1 cellular context compared by ENCODE assay signal in the genomic region with DNA sequence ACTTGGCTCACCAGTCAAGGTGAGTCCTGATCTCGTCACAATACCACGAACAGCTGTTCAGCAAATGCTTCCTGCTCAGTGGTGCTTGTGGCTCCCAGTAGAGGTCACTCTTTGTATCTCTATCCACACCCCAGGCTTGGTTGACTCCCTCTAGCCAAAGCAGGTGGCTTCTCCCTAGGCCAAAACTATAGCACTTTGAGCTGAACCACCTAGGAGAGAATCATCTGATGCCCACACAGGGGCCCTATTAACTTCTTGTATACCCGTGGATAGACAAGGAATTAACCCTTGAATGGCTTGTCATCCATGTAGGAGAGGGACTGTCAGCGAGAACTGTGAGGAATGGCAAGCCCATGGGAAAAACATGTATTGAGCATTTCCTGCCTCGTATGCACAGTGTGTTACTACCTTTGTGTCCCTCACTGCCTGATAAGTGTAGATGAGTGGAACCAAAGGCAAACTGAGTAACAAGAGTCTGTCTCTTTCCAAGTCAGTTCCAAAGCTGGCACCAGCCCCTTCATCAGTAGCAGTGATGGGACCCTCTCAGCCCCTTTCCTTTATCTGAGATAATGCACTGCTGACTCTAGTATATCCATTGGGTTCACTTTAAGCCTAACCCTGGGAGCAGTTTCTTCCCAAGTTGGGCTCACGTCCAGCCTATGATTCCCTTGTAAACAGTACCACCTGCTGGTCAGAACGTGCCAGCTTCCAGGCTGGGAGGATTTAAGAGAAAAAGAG.
A peak's percentile ranks its signal among the peaks of the same experiment; 100 is the strongest.
TF ChIP-seq lines count a peak whose summit lies in the region.

No MANE protein-coding gene starts in this region.

TF ChIP-seq in GM12878, 131 proteins besides CTCF, POLR2A, EP300 and RAD21 (continued from another document and continues in another):
- TF ChIP-seq, protein P1, sequence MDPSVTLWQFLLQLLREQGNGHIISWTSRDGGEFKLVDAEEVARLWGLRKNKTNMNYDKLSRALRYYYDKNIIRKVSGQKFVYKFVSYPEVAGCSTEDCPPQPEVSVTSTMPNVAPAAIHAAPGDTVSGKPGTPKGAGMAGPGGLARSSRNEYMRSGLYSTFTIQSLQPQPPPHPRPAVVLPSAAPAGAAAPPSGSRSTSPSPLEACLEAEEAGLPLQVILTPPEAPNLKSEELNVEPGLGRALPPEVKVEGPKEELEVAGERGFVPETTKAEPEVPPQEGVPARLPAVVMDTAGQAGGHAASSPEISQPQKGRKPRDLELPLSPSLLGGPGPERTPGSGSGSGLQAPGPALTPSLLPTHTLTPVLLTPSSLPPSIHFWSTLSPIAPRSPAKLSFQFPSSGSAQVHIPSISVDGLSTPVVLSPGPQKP (IDR thresholded peaks at IDR 0.05; ENCODE audit: low read depth, low read length), result no peak
- TF ChIP-seq ATF7 (IDR thresholded peaks at IDR 0.05; ENCODE audit: low read depth) (no peak), SMC3 (IDR thresholded peaks at IDR 0.05; ENCODE audit: borderline replicate concordance, low read length) (peak; percentile 78), ZNF24 (IDR thresholded peaks at IDR 0.05) (no peak), SMAD1 (IDR thresholded peaks at IDR 0.05; ENCODE audit: low read depth, partially characterized antibody) (no peak), MEF2B (IDR thresholded peaks at IDR 0.05; ENCODE audit: partially characterized antibody, poor library complexity, severe bottlenecking) (peak; percentile 9), CREM (IDR thresholded peaks at IDR 0.05; ENCODE audit: low read depth) (0 out of 2 replicates have a peak, but pooled peaks have one; percentile 38), POLR2AphosphoS5 (IDR thresholded peaks at IDR 0.05; ENCODE audit: low read length) (no peak), SUZ12 (IDR thresholded peaks at IDR 0.05; ENCODE audit: unreplicated experiment) (no peak), KDM1A (IDR thresholded peaks at IDR 0.05; ENCODE audit: borderline replicate concordance) (no peak), TCF3 (IDR thresholded peaks at IDR 0.05; ENCODE audit: borderline replicate concordance, insufficient read depth, low read depth, low read length) (peak; percentile 71; the same call in 1 of the 2 replicates), WRNIP1 (IDR thresholded peaks at IDR 0.05; ENCODE audit: borderline replicate concordance, low read depth, low read length) (0 out of 2 replicates have a peak, but pooled peaks have one; percentile 57), ZNF217 (IDR thresholded peaks at IDR 0.05) (no peak), SMARCA5 (IDR thresholded peaks at IDR 0.05) (no peak), DPF2 (IDR thresholded peaks at IDR 0.05) (no peak), RUNX3 (IDR thresholded peaks at IDR 0.05; ENCODE audit: low read length) (peak; percentile 83), NFYA (IDR thresholded peaks at IDR 0.05; ENCODE audit: borderline replicate concordance, low read depth, low read length) (no peak), POU2F2 (IDR thresholded peaks at IDR 0.05; ENCODE audit: borderline replicate concordance, low read depth, low read length) (no peak), IRF4 (IDR thresholded peaks at IDR 0.05; ENCODE audit: low read depth, low read length) (no peak), CREB1 (IDR thresholded peaks at IDR 0.05; ENCODE audit: low read depth) (peak; percentile 42; the same call in 1 of the 2 replicates), RELA (IDR thresholded peaks at IDR 0.05; ENCODE audit: borderline replicate concordance, partially characterized antibody) (no peak), RFX5 (IDR thresholded peaks at IDR 0.05; ENCODE audit: low read depth, low read length) (no peak), ASH2L (IDR thresholded peaks at IDR 0.05; ENCODE audit: borderline replicate concordance, low read depth) (no peak), SIN3A (IDR thresholded peaks at IDR 0.05; ENCODE audit: low read depth, low read length) (no peak)
- TF ChIP-seq, protein P2, sequence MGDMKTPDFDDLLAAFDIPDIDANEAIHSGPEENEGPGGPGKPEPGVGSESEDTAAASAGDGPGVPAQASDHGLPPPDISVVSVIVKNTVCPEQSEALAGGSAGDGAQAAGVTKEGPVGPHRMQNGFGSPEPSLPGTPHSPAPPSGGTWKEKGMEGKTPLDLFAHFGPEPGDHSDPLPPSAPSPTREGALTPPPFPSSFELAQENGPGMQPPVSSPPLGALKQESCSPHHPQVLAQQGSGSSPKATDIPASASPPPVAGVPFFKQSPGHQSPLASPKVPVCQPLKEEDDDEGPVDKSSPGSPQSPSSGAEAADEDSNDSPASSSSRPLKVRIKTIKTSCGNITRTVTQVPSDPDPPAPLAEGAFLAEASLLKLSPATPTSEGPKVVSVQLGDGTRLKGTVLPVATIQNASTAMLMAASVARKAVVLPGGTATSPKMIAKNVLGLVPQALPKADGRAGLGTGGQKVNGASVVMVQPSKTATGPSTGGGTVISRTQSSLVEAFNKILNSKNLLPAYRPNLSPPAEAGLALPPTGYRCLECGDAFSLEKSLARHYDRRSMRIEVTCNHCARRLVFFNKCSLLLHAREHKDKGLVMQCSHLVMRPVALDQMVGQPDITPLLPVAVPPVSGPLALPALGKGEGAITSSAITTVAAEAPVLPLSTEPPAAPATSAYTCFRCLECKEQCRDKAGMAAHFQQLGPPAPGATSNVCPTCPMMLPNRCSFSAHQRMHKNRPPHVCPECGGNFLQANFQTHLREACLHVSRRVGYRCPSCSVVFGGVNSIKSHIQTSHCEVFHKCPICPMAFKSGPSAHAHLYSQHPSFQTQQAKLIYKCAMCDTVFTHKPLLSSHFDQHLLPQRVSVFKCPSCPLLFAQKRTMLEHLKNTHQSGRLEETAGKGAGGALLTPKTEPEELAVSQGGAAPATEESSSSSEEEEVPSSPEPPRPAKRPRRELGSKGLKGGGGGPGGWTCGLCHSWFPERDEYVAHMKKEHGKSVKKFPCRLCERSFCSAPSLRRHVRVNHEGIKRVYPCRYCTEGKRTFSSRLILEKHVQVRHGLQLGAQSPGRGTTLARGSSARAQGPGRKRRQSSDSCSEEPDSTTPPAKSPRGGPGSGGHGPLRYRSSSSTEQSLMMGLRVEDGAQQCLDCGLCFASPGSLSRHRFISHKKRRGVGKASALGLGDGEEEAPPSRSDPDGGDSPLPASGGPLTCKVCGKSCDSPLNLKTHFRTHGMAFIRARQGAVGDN (IDR thresholded peaks at IDR 0.05), result no peak
- TF ChIP-seq, protein P3, sequence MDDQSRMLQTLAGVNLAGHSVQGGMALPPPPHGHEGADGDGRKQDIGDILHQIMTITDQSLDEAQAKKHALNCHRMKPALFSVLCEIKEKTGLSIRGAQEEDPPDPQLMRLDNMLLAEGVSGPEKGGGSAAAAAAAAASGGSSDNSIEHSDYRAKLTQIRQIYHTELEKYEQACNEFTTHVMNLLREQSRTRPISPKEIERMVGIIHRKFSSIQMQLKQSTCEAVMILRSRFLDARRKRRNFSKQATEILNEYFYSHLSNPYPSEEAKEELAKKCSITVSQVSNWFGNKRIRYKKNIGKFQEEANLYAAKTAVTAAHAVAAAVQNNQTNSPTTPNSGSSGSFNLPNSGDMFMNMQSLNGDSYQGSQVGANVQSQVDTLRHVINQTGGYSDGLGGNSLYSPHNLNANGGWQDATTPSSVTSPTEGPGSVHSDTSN (IDR thresholded peaks at IDR 0.05; ENCODE audit: insufficient replicate concordance, low read depth, low read length), result peak; percentile 44
- TF ChIP-seq, protein P4, sequence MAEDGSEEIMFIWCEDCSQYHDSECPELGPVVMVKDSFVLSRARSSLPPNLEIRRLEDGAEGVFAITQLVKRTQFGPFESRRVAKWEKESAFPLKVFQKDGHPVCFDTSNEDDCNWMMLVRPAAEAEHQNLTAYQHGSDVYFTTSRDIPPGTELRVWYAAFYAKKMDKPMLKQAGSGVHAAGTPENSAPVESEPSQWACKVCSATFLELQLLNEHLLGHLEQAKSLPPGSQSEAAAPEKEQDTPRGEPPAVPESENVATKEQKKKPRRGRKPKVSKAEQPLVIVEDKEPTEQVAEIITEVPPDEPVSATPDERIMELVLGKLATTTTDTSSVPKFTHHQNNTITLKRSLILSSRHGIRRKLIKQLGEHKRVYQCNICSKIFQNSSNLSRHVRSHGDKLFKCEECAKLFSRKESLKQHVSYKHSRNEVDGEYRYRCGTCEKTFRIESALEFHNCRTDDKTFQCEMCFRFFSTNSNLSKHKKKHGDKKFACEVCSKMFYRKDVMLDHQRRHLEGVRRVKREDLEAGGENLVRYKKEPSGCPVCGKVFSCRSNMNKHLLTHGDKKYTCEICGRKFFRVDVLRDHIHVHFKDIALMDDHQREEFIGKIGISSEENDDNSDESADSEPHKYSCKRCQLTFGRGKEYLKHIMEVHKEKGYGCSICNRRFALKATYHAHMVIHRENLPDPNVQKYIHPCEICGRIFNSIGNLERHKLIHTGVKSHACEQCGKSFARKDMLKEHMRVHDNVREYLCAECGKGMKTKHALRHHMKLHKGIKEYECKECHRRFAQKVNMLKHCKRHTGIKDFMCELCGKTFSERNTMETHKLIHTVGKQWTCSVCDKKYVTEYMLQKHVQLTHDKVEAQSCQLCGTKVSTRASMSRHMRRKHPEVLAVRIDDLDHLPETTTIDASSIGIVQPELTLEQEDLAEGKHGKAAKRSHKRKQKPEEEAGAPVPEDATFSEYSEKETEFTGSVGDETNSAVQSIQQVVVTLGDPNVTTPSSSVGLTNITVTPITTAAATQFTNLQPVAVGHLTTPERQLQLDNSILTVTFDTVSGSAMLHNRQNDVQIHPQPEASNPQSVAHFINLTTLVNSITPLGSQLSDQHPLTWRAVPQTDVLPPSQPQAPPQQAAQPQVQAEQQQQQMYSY (CRISPR knock-in tag; IDR thresholded peaks at IDR 0.05), result no peak
- TF ChIP-seq, protein P5, sequence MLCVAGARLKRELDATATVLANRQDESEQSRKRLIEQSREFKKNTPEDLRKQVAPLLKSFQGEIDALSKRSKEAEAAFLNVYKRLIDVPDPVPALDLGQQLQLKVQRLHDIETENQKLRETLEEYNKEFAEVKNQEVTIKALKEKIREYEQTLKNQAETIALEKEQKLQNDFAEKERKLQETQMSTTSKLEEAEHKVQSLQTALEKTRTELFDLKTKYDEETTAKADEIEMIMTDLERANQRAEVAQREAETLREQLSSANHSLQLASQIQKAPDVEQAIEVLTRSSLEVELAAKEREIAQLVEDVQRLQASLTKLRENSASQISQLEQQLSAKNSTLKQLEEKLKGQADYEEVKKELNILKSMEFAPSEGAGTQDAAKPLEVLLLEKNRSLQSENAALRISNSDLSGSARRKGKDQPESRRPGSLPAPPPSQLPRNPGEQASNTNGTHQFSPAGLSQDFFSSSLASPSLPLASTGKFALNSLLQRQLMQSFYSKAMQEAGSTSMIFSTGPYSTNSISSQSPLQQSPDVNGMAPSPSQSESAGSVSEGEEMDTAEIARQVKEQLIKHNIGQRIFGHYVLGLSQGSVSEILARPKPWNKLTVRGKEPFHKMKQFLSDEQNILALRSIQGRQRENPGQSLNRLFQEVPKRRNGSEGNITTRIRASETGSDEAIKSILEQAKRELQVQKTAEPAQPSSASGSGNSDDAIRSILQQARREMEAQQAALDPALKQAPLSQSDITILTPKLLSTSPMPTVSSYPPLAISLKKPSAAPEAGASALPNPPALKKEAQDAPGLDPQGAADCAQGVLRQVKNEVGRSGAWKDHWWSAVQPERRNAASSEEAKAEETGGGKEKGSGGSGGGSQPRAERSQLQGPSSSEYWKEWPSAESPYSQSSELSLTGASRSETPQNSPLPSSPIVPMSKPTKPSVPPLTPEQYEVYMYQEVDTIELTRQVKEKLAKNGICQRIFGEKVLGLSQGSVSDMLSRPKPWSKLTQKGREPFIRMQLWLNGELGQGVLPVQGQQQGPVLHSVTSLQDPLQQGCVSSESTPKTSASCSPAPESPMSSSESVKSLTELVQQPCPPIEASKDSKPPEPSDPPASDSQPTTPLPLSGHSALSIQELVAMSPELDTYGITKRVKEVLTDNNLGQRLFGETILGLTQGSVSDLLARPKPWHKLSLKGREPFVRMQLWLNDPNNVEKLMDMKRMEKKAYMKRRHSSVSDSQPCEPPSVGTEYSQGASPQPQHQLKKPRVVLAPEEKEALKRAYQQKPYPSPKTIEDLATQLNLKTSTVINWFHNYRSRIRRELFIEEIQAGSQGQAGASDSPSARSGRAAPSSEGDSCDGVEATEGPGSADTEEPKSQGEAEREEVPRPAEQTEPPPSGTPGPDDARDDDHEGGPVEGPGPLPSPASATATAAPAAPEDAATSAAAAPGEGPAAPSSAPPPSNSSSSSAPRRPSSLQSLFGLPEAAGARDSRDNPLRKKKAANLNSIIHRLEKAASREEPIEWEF (IDR thresholded peaks at IDR 0.05; ENCODE audit: insufficient replicate concordance, low read depth, low read length), result no peak
- TF ChIP-seq, protein P6, sequence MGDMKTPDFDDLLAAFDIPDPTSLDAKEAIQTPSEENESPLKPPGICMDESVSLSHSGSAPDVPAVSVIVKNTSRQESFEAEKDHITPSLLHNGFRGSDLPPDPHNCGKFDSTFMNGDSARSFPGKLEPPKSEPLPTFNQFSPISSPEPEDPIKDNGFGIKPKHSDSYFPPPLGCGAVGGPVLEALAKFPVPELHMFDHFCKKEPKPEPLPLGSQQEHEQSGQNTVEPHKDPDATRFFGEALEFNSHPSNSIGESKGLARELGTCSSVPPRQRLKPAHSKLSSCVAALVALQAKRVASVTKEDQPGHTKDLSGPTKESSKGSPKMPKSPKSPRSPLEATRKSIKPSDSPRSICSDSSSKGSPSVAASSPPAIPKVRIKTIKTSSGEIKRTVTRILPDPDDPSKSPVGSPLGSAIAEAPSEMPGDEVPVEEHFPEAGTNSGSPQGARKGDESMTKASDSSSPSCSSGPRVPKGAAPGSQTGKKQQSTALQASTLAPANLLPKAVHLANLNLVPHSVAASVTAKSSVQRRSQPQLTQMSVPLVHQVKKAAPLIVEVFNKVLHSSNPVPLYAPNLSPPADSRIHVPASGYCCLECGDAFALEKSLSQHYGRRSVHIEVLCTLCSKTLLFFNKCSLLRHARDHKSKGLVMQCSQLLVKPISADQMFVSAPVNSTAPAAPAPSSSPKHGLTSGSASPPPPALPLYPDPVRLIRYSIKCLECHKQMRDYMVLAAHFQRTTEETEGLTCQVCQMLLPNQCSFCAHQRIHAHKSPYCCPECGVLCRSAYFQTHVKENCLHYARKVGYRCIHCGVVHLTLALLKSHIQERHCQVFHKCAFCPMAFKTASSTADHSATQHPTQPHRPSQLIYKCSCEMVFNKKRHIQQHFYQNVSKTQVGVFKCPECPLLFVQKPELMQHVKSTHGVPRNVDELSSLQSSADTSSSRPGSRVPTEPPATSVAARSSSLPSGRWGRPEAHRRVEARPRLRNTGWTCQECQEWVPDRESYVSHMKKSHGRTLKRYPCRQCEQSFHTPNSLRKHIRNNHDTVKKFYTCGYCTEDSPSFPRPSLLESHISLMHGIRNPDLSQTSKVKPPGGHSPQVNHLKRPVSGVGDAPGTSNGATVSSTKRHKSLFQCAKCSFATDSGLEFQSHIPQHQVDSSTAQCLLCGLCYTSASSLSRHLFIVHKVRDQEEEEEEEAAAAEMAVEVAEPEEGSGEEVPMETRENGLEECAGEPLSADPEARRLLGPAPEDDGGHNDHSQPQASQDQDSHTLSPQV (IDR thresholded peaks at IDR 0.05), result no peak
- TF ChIP-seq, protein P7, sequence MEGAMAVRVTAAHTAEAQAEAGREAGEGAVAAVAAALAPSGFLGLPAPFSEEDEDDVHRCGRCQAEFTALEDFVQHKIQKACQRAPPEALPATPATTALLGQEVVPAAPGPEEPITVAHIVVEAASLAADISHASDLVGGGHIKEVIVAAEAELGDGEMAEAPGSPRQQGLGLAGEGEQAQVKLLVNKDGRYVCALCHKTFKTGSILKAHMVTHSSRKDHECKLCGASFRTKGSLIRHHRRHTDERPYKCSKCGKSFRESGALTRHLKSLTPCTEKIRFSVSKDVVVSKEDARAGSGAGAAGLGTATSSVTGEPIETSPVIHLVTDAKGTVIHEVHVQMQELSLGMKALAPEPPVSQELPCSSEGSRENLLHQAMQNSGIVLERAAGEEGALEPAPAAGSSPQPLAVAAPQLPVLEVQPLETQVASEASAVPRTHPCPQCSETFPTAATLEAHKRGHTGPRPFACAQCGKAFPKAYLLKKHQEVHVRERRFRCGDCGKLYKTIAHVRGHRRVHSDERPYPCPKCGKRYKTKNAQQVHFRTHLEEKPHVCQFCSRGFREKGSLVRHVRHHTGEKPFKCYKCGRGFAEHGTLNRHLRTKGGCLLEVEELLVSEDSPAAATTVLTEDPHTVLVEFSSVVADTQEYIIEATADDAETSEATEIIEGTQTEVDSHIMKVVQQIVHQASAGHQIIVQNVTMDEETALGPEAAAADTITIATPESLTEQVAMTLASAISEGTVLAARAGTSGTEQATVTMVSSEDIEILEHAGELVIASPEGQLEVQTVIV (IDR thresholded peaks at IDR 0.05; ENCODE audit: borderline replicate concordance, partially characterized antibody), result no peak
